ENCODE assay signal across 8 cellular contexts in the genomic region with DNA sequence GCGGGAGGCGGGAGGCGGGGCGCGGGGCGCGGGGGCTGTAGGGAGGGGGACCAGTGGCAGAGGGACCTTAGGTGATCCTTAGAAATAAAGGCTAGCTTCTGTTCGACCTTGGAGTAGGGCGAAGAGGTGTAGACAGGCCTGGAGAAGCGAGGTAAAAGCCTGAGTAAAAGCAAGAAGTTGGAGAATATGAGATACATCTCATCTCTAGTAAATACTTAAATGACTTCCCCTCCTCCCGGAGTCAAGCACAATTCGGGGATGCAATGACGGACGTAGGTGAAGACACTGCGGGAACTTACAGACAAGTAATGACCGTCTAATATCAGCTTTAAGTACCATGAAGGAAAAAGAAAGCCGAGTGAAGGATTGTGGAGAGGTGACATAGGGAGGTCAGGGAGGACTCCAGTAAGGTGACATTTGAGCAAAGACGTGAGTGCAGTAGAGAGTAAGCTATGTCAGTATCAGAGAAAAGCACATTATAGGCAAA. TPM values are rescaled to one million over a fixed set of nuclear protein-coding genes. Genes with fewer than 3 reads are reported as not detected.
A peak's percentile ranks its signal among the peaks of the same experiment; 100 is the strongest.
DNase-seq lines count a peak whose midpoint lies in the region; ATAC-seq and TF ChIP-seq lines count a peak whose summit lies in the region.

No MANE protein-coding gene starts in this region.

- DNase-seq in AML-193 (lab: John Stamatoyannopoulos, UW), result peak; percentile 43 to 64
- DNase-seq in substantia nigra (lab: John Stamatoyannopoulos, UW), result no peak
- DNase-seq in sciatic nerve (ENCODE audit: low spot score), result no peak
- DNase-seq in T-helper 9 cell, result no peak

- intact Hi-C loops in sciatic nerve (cut with DNase I), result no loop called here

- H3K4me3 ChIP-seq in WI38 (ENCODE audit: low read depth, low read length) (peak overlapping the region; percentile 82), iPS-18c (ENCODE audit: insufficient read depth, low read depth, low read length) (peak overlapping the region; percentile 85)

- H3K9me3 ChIP-seq in iPS-18c (ENCODE audit: control insufficient read depth, insufficient read depth, low read length), result no peaks in the 10 kb centered on the region

- no peak for TF ChIP-seq CTCF in WI38 (IDR thresholded peaks at IDR 0.05; ENCODE audit: low read depth, low read length)

- peak; percentile 16 for ATAC-seq in GM18858 (IDR thresholded peaks at IDR 0.05; ENCODE audit: unreplicated experiment)
- ATAC-seq in HG03354 (IDR thresholded peaks at IDR 0.05; ENCODE audit: poor library complexity, severe bottlenecking, unreplicated experiment), result peak; percentile 2
- no peak for ATAC-seq in sciatic nerve

- peak overlapping the region; percentile 94 for H3K27ac ChIP-seq in substantia nigra (ENCODE audit: low read depth, low read length, poor library complexity, severe bottlenecking)

RNA-seq across cellular contexts. Expression of a gene that starts 0.5 kb away (rescaled TPM):
- 9.5 TPM for total RNA-seq in sciatic nerve

Comparison
In these comparisons a context has a peak if more than half of its experiments do, and no peak if none do; other contexts are left out.
1. DNase-seq: peak in AML-193 (2 of 2); none in substantia nigra (0 of 49), sciatic nerve (single experiment) and T-helper 9 cell (single experiment).